ENCODE assay signal across 8 cellular contexts in the genomic region with DNA sequence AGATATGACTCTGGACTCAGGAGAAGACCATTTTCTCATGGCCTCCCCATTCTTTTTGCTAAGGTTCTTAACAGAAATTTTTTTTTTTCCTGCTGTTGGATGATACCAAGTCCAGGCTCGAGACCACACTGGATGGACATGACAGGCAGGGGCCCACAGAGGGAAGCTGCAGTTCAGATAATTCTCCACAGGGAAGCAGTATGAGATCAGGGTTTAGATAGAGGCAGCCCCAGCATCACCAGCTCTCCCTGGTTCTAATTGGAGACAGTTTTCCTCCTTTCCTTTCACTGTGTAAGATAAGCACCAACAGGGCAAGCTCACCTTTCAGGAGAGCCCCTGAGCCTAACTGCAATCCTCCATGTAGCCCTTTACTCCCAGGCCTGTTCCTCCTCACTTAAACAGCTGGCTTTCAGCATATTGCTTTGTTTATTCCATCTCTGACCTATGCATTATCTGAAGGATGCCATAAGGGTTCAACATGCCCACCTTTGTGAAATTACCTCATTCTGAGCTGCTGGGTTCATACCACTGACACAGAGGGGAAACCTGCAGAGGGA.
DNase-seq lines count a peak whose midpoint lies in the region; ATAC-seq and TF ChIP-seq lines count a peak whose summit lies in the region.

No MANE protein-coding gene starts in this region.

- H3K4me3 Mint-ChIP-seq in activated naive CD4-positive, alpha-beta T cell treated with anti-CD3 and anti-CD28 coated beads, Interleukin-2, amount 50 U/mL, for 24 hours, result no peak overlapping the region
- no peak overlapping the region for H3K4me3 Mint-ChIP-seq in activated naive CD4-positive, alpha-beta T cell treated with anti-CD3 and anti-CD28 coated beads for 36 hours
- no peak overlapping the region for H3K4me3 Mint-ChIP-seq in activated CD4-positive, alpha-beta T cell treated with anti-CD3 and anti-CD28 coated beads, Interleukin-2, amount 10 ng/mL, durations not matched to agents 24 days and 14 days

- CTCF ChIA-PET in activated naive CD4-positive, alpha-beta T cell treated with anti-CD3 and anti-CD28 coated beads for 36 hours (lab: Charles Lee), result interaction anchor here (0.6 to 1.5 kb wide), 3 partner anchors 49 to 378 kb away, joined by 3 read pairs; a partner anchor contains a TSS

- peak; percentile 43 for TF ChIP-seq CTCF in lower lobe of right lung (IDR thresholded peaks at IDR 0.05)

- no peaks in the 10 kb centered on the region for H3K9me3 Mint-ChIP-seq in activated naive CD4-positive, alpha-beta T cell treated with anti-CD3 and anti-CD28 coated beads, Interleukin-2, amount 50 U/mL, for 24 hours
- H3K9me3 Mint-ChIP-seq in activated naive CD4-positive, alpha-beta T cell treated with anti-CD3 and anti-CD28 coated beads for 36 hours, result no peaks in the 10 kb centered on the region
- H3K9me3 Mint-ChIP-seq in activated CD4-positive, alpha-beta T cell treated with anti-CD3 and anti-CD28 coated beads, Interleukin-2, amount 10 ng/mL, durations not matched to agents 24 days and 14 days, result no peaks in the 10 kb centered on the region

- ATAC-seq in lower lobe of right lung (peak; percentile 45 to 67), GM21576 (IDR thresholded peaks at IDR 0.05; ENCODE audit: unreplicated experiment) (no peak), GM21381 (IDR thresholded peaks at IDR 0.05; ENCODE audit: unreplicated experiment) (no peak)

- H3K4me3 ChIP-seq in lower lobe of right lung, result no peak overlapping the region

- H3K27ac Mint-ChIP-seq in activated naive CD4-positive, alpha-beta T cell treated with anti-CD3 and anti-CD28 coated beads, Interleukin-2, amount 50 U/mL, for 24 hours, result peak overlapping the region; percentile 55
- H3K27ac Mint-ChIP-seq in activated naive CD4-positive, alpha-beta T cell treated with anti-CD3 and anti-CD28 coated beads for 36 hours, result no peak overlapping the region
- H3K27ac Mint-ChIP-seq in activated CD4-positive, alpha-beta T cell treated with anti-CD3 and anti-CD28 coated beads, Interleukin-2, amount 10 ng/mL, durations not matched to agents 24 days and 14 days, result no peak overlapping the region

- intact Hi-C loops in activated naive CD4-positive, alpha-beta T cell treated with anti-CD3 and anti-CD28 coated beads for 36 hours (cut with micrococcal nuclease), result no loop called here
- intact Hi-C loops in lower lobe of right lung (cut with DNase I), result no loop called here
- intact Hi-C loops in activated CD4-positive, alpha-beta T cell treated with anti-CD3 and anti-CD28 coated beads, Interleukin-2, amount 10 ng/mL, durations not matched to agents 24 days and 14 days (cut with micrococcal nuclease), result no loop called here

- no peaks in the 10 kb centered on the region for H3K27me3 Mint-ChIP-seq in activated naive CD4-positive, alpha-beta T cell treated with anti-CD3 and anti-CD28 coated beads, Interleukin-2, amount 50 U/mL, for 24 hours
- no peaks in the 10 kb centered on the region for H3K27me3 Mint-ChIP-seq in activated naive CD4-positive, alpha-beta T cell treated with anti-CD3 and anti-CD28 coated beads for 36 hours (ENCODE audit: low read depth)
- no peaks in the 10 kb centered on the region for H3K27me3 Mint-ChIP-seq in activated CD4-positive, alpha-beta T cell treated with anti-CD3 and anti-CD28 coated beads, Interleukin-2, amount 10 ng/mL, durations not matched to agents 24 days and 14 days

- H3K9me3 ChIP-seq in lower lobe of right lung, result no peaks in the 10 kb centered on the region

- H3K4me1 Mint-ChIP-seq in activated naive CD4-positive, alpha-beta T cell treated with anti-CD3 and anti-CD28 coated beads, Interleukin-2, amount 50 U/mL, for 24 hours, result peaks cover 22% of the 10 kb centered on the region
- H3K4me1 Mint-ChIP-seq in activated naive CD4-positive, alpha-beta T cell treated with anti-CD3 and anti-CD28 coated beads for 36 hours (ENCODE audit: low read depth), result peaks cover 3% of the 10 kb centered on the region
- peaks cover 3% of the 10 kb centered on the region for H3K4me1 Mint-ChIP-seq in activated CD4-positive, alpha-beta T cell treated with anti-CD3 and anti-CD28 coated beads, Interleukin-2, amount 10 ng/mL, durations not matched to agents 24 days and 14 days

- no peaks in the 10 kb centered on the region for H3K27me3 ChIP-seq in lower lobe of right lung (ENCODE audit: low read depth)

- peaks cover 1% of the 10 kb centered on the region for H3K36me3 Mint-ChIP-seq in activated naive CD4-positive, alpha-beta T cell treated with anti-CD3 and anti-CD28 coated beads, Interleukin-2, amount 50 U/mL, for 24 hours
- H3K36me3 Mint-ChIP-seq in activated naive CD4-positive, alpha-beta T cell treated with anti-CD3 and anti-CD28 coated beads for 36 hours (ENCODE audit: low read depth), result peaks cover 3% of the 10 kb centered on the region
- H3K36me3 Mint-ChIP-seq in activated CD4-positive, alpha-beta T cell treated with anti-CD3 and anti-CD28 coated beads, Interleukin-2, amount 10 ng/mL, durations not matched to agents 24 days and 14 days (ENCODE audit: low read depth), result peaks cover 11% of the 10 kb centered on the region

- no peak for DNase-seq in activated naive CD4-positive, alpha-beta T cell treated with anti-CD3 and anti-CD28 coated beads for 36 hours
- DNase-seq in NCI-H2029 (lab: John Stamatoyannopoulos, UW) (peak; percentile 24), amniotic epithelial cell (ENCODE audit: low read depth) (peak; percentile 57), lower lobe of right lung (no peak)
- DNase-seq in activated CD4-positive, alpha-beta T cell treated with anti-CD3 and anti-CD28 coated beads, Interleukin-2, amount 10 ng/mL, durations not matched to agents 24 days and 14 days, result no peak

- no peaks in the 10 kb centered on the region for H3K4me1 ChIP-seq in lower lobe of right lung

- no peaks in the 10 kb centered on the region for H3K36me3 ChIP-seq in lower lobe of right lung

- H3K27ac ChIP-seq in lower lobe of right lung, result no peak overlapping the region

Comparison
In these comparisons a context has a peak if more than half of its experiments do, and no peak if none do; other contexts are left out.
1. DNase-seq: peak in NCI-H2029 (single experiment) and amniotic epithelial cell (single experiment); none in activated naive CD4-positive, alpha-beta T cell treated with anti-CD3 and anti-CD28 coated beads for 36 hours (single experiment), lower lobe of right lung (single experiment) and activated CD4-positive, alpha-beta T cell treated with anti-CD3 and anti-CD28 coated beads, Interleukin-2, amount 10 ng/mL, durations not matched to agents 24 days and 14 days (single experiment).
2. ATAC-seq: peak in lower lobe of right lung (2 of 2); none in GM21576 (single experiment) and GM21381 (single experiment).